28 cellular contexts compared by ENCODE assay signal in genomic region chr1:245749053-245749452, GRCh38.
"Had no signal": no experiment of that assay in that cellular context is flagged by ENCODE, and none has a peak within 500 bp of the region (broad histone marks: within the 10 kb centered on the region; RNA-seq: fewer than 3 reads in every experiment).

No MANE protein-coding gene starts in this region.

- H3K4me3 Mint-ChIP-seq: naive B cell; naive thymus-derived CD8-positive, alpha-beta T cell; natural killer cell treated with Interleukin-12 subunit alpha and Interleukin-12 subunit beta and Interleukin-15 and Interleukin-18, amount 100 ng/mL, for 72 hours; nephron progenitor cell; neural crest cell; stimulated activated effector memory CD8-positive, alpha-beta T cell treated with anti-CD3 and anti-CD28 coated beads, Interleukin-12 subunit alpha, Interleukin-12 subunit beta, amount 100 ng/mL, for 72 hours; stimulated activated naive CD8-positive, alpha-beta T cell treated with anti-CD3 and anti-CD28 coated beads, Interleukin-15, amount 100 ng/mL, for 72 hours had no signal

- H3K9me3 Mint-ChIP-seq: natural killer cell treated with Interleukin-12 subunit alpha and Interleukin-12 subunit beta and Interleukin-15 and Interleukin-18, amount 100 ng/mL, for 72 hours had no signal

- H3K4me3 ChIP-seq: pancreas, prostate gland, right atrium auricular region, right lobe of liver, sigmoid colon, suprapubic skin, testis, tibial artery, transverse colon, upper lobe of left lung, vagina had no signal

- DNase-seq: naive B cell; naive thymus-derived CD8-positive, alpha-beta T cell; nephron progenitor cell; occipital lobe; pancreas; retina; right lobe of liver; sigmoid colon; small intestine; stimulated activated CD4-positive, alpha-beta T cell treated with anti-CD3 and anti-CD28 coated beads, Interleukin-15, amount 100 ng/mL, for 24 hours; stimulated activated CD4-positive, alpha-beta T cell treated with anti-CD3 and anti-CD28 coated beads, Interleukin-2, amount 100 ng/mL, for 24 hours; stimulated activated CD4-positive, alpha-beta T cell treated with anti-CD3 and anti-CD28 coated beads, Interleukin-2, amount 100 ng/mL, for 48 hours; stimulated activated CD4-positive, alpha-beta T cell treated with anti-CD3 and anti-CD28 coated beads, Interleukin-4, amount 100 ng/mL, for 24 hours; stimulated activated naive CD4-positive, alpha-beta T cell; stimulated activated naive CD8-positive, alpha-beta T cell treated with anti-CD3 and anti-CD28 coated beads, Interleukin-15, amount 100 ng/mL, for 72 hours; stimulated activated naive CD8-positive, alpha-beta T cell treated with anti-CD3 and anti-CD28 coated beads, Interleukin-15, Interleukin-2, amounts not matched to agents 100 U/mL and 50 U/mL, for 24 hours; substantia nigra; testis; tibial artery; transverse colon; upper lobe of left lung had no signal

- H3K4me1 Mint-ChIP-seq: naive B cell; naive thymus-derived CD8-positive, alpha-beta T cell; stimulated activated effector memory CD8-positive, alpha-beta T cell treated with anti-CD3 and anti-CD28 coated beads, Interleukin-12 subunit alpha, Interleukin-12 subunit beta, amount 100 ng/mL, for 72 hours; stimulated activated naive CD8-positive, alpha-beta T cell treated with anti-CD3 and anti-CD28 coated beads, Interleukin-15, amount 100 ng/mL, for 72 hours had no signal

- H3K27ac ChIP-seq: pancreas, prostate gland, right atrium auricular region, right lobe of liver, sigmoid colon, suprapubic skin, testis, tibial artery, transverse colon, upper lobe of left lung, vagina had no signal

- H3K27me3 ChIP-seq: pancreas, right atrium auricular region, right lobe of liver, sigmoid colon, suprapubic skin, testis, tibial artery, transverse colon, upper lobe of left lung, vagina had no signal

- H3K27me3 Mint-ChIP-seq: naive B cell; naive thymus-derived CD8-positive, alpha-beta T cell; natural killer cell treated with Interleukin-12 subunit alpha and Interleukin-12 subunit beta and Interleukin-15 and Interleukin-18, amount 100 ng/mL, for 72 hours; stimulated activated naive CD8-positive, alpha-beta T cell treated with anti-CD3 and anti-CD28 coated beads, Interleukin-15, amount 100 ng/mL, for 72 hours had no signal

- H3K4me1 ChIP-seq: pancreas, prostate gland, right atrium auricular region, right lobe of liver, sigmoid colon, suprapubic skin, testis, tibial artery, transverse colon, upper lobe of left lung, vagina had no signal

- ATAC-seq: naive thymus-derived CD8-positive, alpha-beta T cell; natural killer cell treated with Interleukin-12 subunit alpha and Interleukin-12 subunit beta and Interleukin-15 and Interleukin-18, amount 100 ng/mL, for 72 hours; pancreas; right lobe of liver; stimulated activated effector memory CD8-positive, alpha-beta T cell treated with anti-CD3 and anti-CD28 coated beads, Interleukin-12 subunit alpha, Interleukin-12 subunit beta, amount 100 ng/mL, for 72 hours; stimulated activated naive CD8-positive, alpha-beta T cell treated with anti-CD3 and anti-CD28 coated beads, Interleukin-15, amount 100 ng/mL, for 72 hours; stimulated activated naive CD8-positive, alpha-beta T cell treated with anti-CD3 and anti-CD28 coated beads, Interleukin-15, Interleukin-2, amounts not matched to agents 100 U/mL and 50 U/mL, for 24 hours had no signal

- H3K27ac Mint-ChIP-seq: naive thymus-derived CD8-positive, alpha-beta T cell; natural killer cell treated with Interleukin-12 subunit alpha and Interleukin-12 subunit beta and Interleukin-15 and Interleukin-18, amount 100 ng/mL, for 72 hours; stimulated activated effector memory CD8-positive, alpha-beta T cell treated with anti-CD3 and anti-CD28 coated beads, Interleukin-12 subunit alpha, Interleukin-12 subunit beta, amount 100 ng/mL, for 72 hours had no signal

- H3K9me3 ChIP-seq: pancreas, prostate gland, right lobe of liver, suprapubic skin, testis, transverse colon, upper lobe of left lung, vagina had no signal

- H3K36me3 ChIP-seq: pancreas, prostate gland, right atrium auricular region, right lobe of liver, sigmoid colon, transverse colon, vagina had no signal
